Comparison of ENCODE assay signal across 9 cellular contexts in the genomic region with DNA sequence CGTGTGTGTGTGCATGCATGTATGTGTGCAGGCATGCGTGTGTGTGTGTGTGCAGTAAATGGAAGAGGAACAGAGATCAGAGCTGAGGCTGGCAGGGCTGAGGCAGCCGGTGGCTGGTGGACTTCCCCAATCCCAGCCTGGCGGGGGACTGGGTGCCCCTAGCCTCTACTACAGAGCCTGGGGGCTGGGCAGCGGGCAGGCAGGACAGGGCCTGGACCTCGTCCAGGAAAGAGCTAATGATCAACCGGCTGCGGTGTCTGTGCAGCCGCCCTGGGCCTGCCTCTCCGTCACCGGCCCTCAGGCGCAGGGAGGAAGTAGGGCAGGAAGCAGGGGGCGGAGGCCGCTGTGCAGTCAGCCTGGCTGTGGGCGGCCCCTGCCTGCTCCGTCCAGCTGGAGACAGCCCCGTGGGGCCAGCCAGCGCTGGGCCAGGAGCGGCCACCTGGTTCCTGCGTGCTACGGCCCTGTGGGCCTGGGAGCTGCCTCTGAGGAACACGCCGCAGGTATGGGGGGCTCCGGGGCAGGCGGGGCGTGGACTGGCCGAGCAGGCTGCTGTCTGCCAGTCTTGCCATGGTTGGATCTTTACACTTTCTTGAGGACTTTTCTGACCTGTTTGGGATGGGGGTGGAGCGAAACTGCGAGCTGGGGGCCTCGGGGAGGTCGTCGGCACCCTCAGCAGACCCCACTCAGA. TPM values are rescaled to one million over a fixed set of nuclear protein-coding genes. Genes with fewer than 3 reads are reported as not detected.
DNase-seq lines count a peak whose midpoint lies in the region; ATAC-seq, FAIRE-seq and TF ChIP-seq lines count a peak whose summit lies in the region.
"Had no signal": no experiment of that assay in that cellular context is flagged by ENCODE, and none has a peak within 500 bp of the region (broad histone marks: within the 10 kb centered on the region; RNA-seq: fewer than 3 reads in every experiment).

Gene SH3TC1, plus strand, starts transcription at position 385 of the 688 bp plus-strand sequence. CDS start 5,905 bp downstream, outside the sequence.

- H3K79me1 ChIP-seq in H1 (ENCODE audit: low read depth, low read length) = no peaks in the 10 kb centered on the region

- no peak for TF ChIP-seq RAD21 in H1 (IDR thresholded peaks at IDR 0.05 in 1 of 2, conservative IDR thresholded peaks at IDR 0.05 in 1 of 2; ENCODE audit: low read depth in 2 of 2, low read length in 2 of 2)

- H3K27me3 ChIP-seq in H1 (replicated peaks in 1 of 4; ENCODE audit: control insufficient read depth in 3 of 4, extremely low read depth in 1 of 4, insufficient read depth in 3 of 4, low read length in 3 of 4) = no peaks in the 10 kb centered on the region

- no peak for TF ChIP-seq POLR2A in H1 (IDR thresholded peaks at IDR 0.05; ENCODE audit: control extremely low read depth in 1 of 2, low read depth in 2 of 2, low read length in 2 of 2)

- H2AFZ ChIP-seq in H1 (ENCODE audit: low read length) = no peak within 1 kb of the TSS

- H3K9me3 ChIP-seq in H1 (ENCODE audit: insufficient read depth in 2 of 2, low read depth in 1 of 2, low read length in 1 of 2) = no peaks in the 10 kb centered on the region

- TF ChIP-seq EP300 in H1 (IDR thresholded peaks at IDR 0.05; ENCODE audit: borderline replicate concordance in 1 of 2, low read depth in 2 of 2, low read length in 2 of 2) = no peak

- H3K23ac ChIP-seq in H1 (ENCODE audit: insufficient read length) = no peak within 1 kb of the TSS

- peaks cover 37% of the 10 kb centered on the region for H3K4me1 Mint-ChIP-seq in activated CD4-positive, alpha-beta memory T cell treated with anti-CD3 and anti-CD28 coated beads, Interleukin-2, amount 10 ng/mL, durations not matched to agents 7 days and 5 days
- peaks cover 61% of the 10 kb centered on the region for H3K4me1 Mint-ChIP-seq in mesothelial cell of epicardium

- no peak within 1 kb of the TSS; the same call in 1 of the 2 replicates for H2BK5ac ChIP-seq in H1 (ENCODE audit: low read depth, low read length)

- no peak within 1 kb of the TSS for H3K9ac ChIP-seq in H1 (replicated peaks in 1 of 4; ENCODE audit: extremely low read depth in 1 of 4, low read depth in 3 of 4, low read length in 3 of 4)

- POLR2A ChIA-PET in activated CD4-positive, alpha-beta memory T cell treated with anti-CD3 and anti-CD28 coated beads, Interleukin-2, amount 10 ng/mL, durations not matched to agents 7 days and 5 days (lab: Charles Lee) = interaction anchor here (0.8 to 2.4 kb wide), 9 partner anchors 9 to 241 kb away, joined by 3 to 12 read pairs (median 4); partner anchors contain the start of genes ABLIM2, ACOX3 and TRMT44
- POLR2A ChIA-PET in H1 (lab: Charles Lee; ENCODE audit: partially characterized antibody) = no interaction called here

- H4K91ac ChIP-seq in H1 (replicated peaks; ENCODE audit: insufficient read length, low read length) = peak within 1 kb of the TSS; percentile 79

- peak within 1 kb of the TSS; percentile 85 for H3K4me3 Mint-ChIP-seq in activated CD4-positive, alpha-beta memory T cell treated with anti-CD3 and anti-CD28 coated beads, Interleukin-2, amount 10 ng/mL, durations not matched to agents 7 days and 5 days
- H3K4me3 Mint-ChIP-seq in mesothelial cell of epicardium = peak within 1 kb of the TSS; percentile 56

- H3K27ac ChIP-seq in H1 (ENCODE audit: low read depth, low read length) = no peak within 1 kb of the TSS

- WGBS in H1 (ENCODE audit: extremely low coverage in 1 of 2, insufficient coverage in 1 of 2, insufficient read length in 1 of 2, insufficient replicate concordance in 2 of 2, low coverage in 1 of 2, low lambda C conversion rate in 2 of 2, missing lambda C conversion rate in 1 of 2), 2 experiments = 91% methylated on average over 27 of the region's 32 CpGs; no CpG with 5 or more reads in 1 of the 2 experiments

- H3K4ac ChIP-seq in H1 (replicated peaks; ENCODE audit: insufficient read length, low read depth, low read length) = peak within 1 kb of the TSS; percentile 89

- ATAC-seq in HG02852 (IDR thresholded peaks at IDR 0.05; ENCODE audit: unreplicated experiment) = peak; percentile 75

- no peak within 1 kb of the TSS for H3K56ac ChIP-seq in H1 (replicated peaks; ENCODE audit: insufficient read length, low read depth, low read length)

- peak within 1 kb of the TSS; percentile 57 for H4K8ac ChIP-seq in H1 (ENCODE audit: extremely low read depth, insufficient read depth, low read length)

- no peaks in the 10 kb centered on the region for H3K9me3 Mint-ChIP-seq in activated CD4-positive, alpha-beta memory T cell treated with anti-CD3 and anti-CD28 coated beads, Interleukin-2, amount 10 ng/mL, durations not matched to agents 7 days and 5 days
- no peaks in the 10 kb centered on the region for H3K9me3 Mint-ChIP-seq in mesothelial cell of epicardium

- H3K4me2 ChIP-seq in H1 (ENCODE audit: insufficient read depth in 1 of 2, low read depth in 2 of 2, low read length in 2 of 2) = no peak within 1 kb of the TSS

- no peak within 1 kb of the TSS for H2BK15ac ChIP-seq in H1 (ENCODE audit: low read length)

- CTCF ChIA-PET in activated CD4-positive, alpha-beta memory T cell treated with anti-CD3 and anti-CD28 coated beads, Interleukin-2, amount 10 ng/mL, durations not matched to agents 7 days and 5 days (lab: Charles Lee) = interaction anchor here (0.6 to 3.5 kb wide), 4 partner anchors 22 to 396 kb away, joined by 3 to 14 read pairs (median 4); no protein-coding TSS in a partner anchor
- CTCF ChIA-PET in H1 (lab: Charles Lee; ENCODE audit: partially characterized antibody) = interaction anchor here (0.6 to 3.9 kb wide), 7 partner anchors 8 to 126 kb away, joined by 3 to 21 read pairs (median 4); no protein-coding TSS in a partner anchor

- no peak for FAIRE-seq in H1 (lab: Jason Lieb, UNC)
- FAIRE-seq: G401.6 had no signal

- H3K4me1 ChIP-seq in H1 (replicated peaks in 1 of 4; ENCODE audit: control insufficient read depth in 3 of 4, insufficient read depth in 4 of 4, low read length in 3 of 4) = no peaks in the 10 kb centered on the region; a peak in 1 of 7 replicates

- peaks cover 0 to 3% of the 10 kb centered on the region in 2 experiments for H4K20me1 ChIP-seq in H1 (replicated peaks in 1 of 2; ENCODE audit: control insufficient read depth in 1 of 2, insufficient read depth in 2 of 2, low read length in 2 of 2)

- DNase-seq in NCI-H1436 (lab: John Stamatoyannopoulos, UW) = peak; percentile 3
- DNase-seq in NCI-H1436 treated with DMSO at 0.1 percent for 48 hours (lab: John Stamatoyannopoulos, UW) = no peak
- peak; percentile 68 for DNase-seq in NCI-H2196 treated with DMSO at 0.1 percent for 48 hours (lab: John Stamatoyannopoulos, UW; ENCODE audit: unreplicated experiment)
- DNase-seq in activated CD4-positive, alpha-beta memory T cell treated with anti-CD3 and anti-CD28 coated beads, Interleukin-2, amount 10 ng/mL, durations not matched to agents 7 days and 5 days = peak; percentile 77
- DNase-seq in H1 (ENCODE audit: low read depth in 1 of 2, low spot score in 2 of 2) = no peak
- peak; percentile 51 to 78 for DNase-seq in mesothelial cell of epicardium (ENCODE audit: low spot score in 2 of 2, unreplicated experiment in 2 of 2)
- DNase-seq in stimulated activated CD8-positive, alpha-beta memory T cell treated with anti-CD3 and anti-CD28 coated beads, Interleukin-4, amount 100 ng/mL, for 24 hours (ENCODE audit: low read depth) = peak; percentile 43

- no peaks in the 10 kb centered on the region for H3K27me3 Mint-ChIP-seq in activated CD4-positive, alpha-beta memory T cell treated with anti-CD3 and anti-CD28 coated beads, Interleukin-2, amount 10 ng/mL, durations not matched to agents 7 days and 5 days
- H3K27me3 Mint-ChIP-seq in mesothelial cell of epicardium (ENCODE audit: low read depth) = no peaks in the 10 kb centered on the region

- no peak within 1 kb of the TSS for H2BK120ac ChIP-seq in H1 (replicated peaks; ENCODE audit: low read depth, low read length)

- H2BK12ac ChIP-seq in H1 (ENCODE audit: low read depth, low read length) = no peak within 1 kb of the TSS; the same call in 1 of the 2 replicates

- TF ChIP-seq CTCF in H1 (IDR thresholded peaks at IDR 0.05; ENCODE audit: control extremely low read depth in 1 of 3, insufficient read depth in 1 of 3, low read depth in 1 of 3, low read length in 3 of 3) = no peak
- no peak for TF ChIP-seq CTCF in mesothelial cell of epicardium (IDR thresholded peaks at IDR 0.05; ENCODE audit: unreplicated experiment)

- H3K23me2 ChIP-seq in H1 (ENCODE audit: low read depth, low read length) = no peaks in the 10 kb centered on the region

- no peak within 1 kb of the TSS for H2AK5ac ChIP-seq in H1 (ENCODE audit: low read depth, low read length)

- no peaks in the 10 kb centered on the region for H3K36me3 Mint-ChIP-seq in activated CD4-positive, alpha-beta memory T cell treated with anti-CD3 and anti-CD28 coated beads, Interleukin-2, amount 10 ng/mL, durations not matched to agents 7 days and 5 days (ENCODE audit: low read depth)
- H3K36me3 Mint-ChIP-seq in mesothelial cell of epicardium = no peaks in the 10 kb centered on the region

- H3K4me3 ChIP-seq in H1 (ENCODE audit: extremely low read depth in 1 of 4, insufficient read depth in 2 of 4, low read depth in 3 of 4, low read length in 4 of 4) = no peak within 1 kb of the TSS

- H3K18ac ChIP-seq in H1 (ENCODE audit: extremely low read depth, low read length) = no peak within 1 kb of the TSS

- no peaks in the 10 kb centered on the region for H3K79me2 ChIP-seq in H1 (ENCODE audit: control insufficient read depth in 1 of 2, insufficient read depth in 2 of 2, low read length in 2 of 2)

- no peak within 1 kb of the TSS for H4K5ac ChIP-seq in H1 (ENCODE audit: insufficient read length, low read depth, low read length)

- peak within 1 kb of the TSS; percentile 78 for H3K27ac Mint-ChIP-seq in activated CD4-positive, alpha-beta memory T cell treated with anti-CD3 and anti-CD28 coated beads, Interleukin-2, amount 10 ng/mL, durations not matched to agents 7 days and 5 days
- peak within 1 kb of the TSS; percentile 95 for H3K27ac Mint-ChIP-seq in mesothelial cell of epicardium

- H3K36me3 ChIP-seq in H1 (ENCODE audit: control insufficient read depth in 2 of 4, insufficient read depth in 4 of 4, low read length in 3 of 4) = no peaks in the 10 kb centered on the region

- no peak within 1 kb of the TSS for H2BK20ac ChIP-seq in H1 (ENCODE audit: low read length)

- H3K14ac ChIP-seq in H1 (ENCODE audit: insufficient read length) = no peak within 1 kb of the TSS

RNA-seq across cellular contexts. Expression of gene SH3TC1, which starts in this region (rescaled TPM):
- total RNA-seq in activated CD4-positive, alpha-beta memory T cell treated with anti-CD3 and anti-CD28 coated beads, Interleukin-2, amount 10 ng/mL, durations not matched to agents 7 days and 5 days = 10 to 100 TPM; 16.8 to 19.5 TPM
- total RNA-seq in H1 (2021; fragmentation: NEBNext Ultra II Directional; extraction: Animal tissue kit (Norgen Biotek cat#: 25700)) = 0.29 TPM in 1 of 2 replicates, not detected in the other
- 0.13 and 0.15 TPM in 2 replicates for polyA plus RNA-seq in H1 (2011; rRNA removed)
- polyA plus RNA-seq in H1 (2011; cell fraction: cytosol; rRNA removed) = 0.14 TPM
- polyA plus RNA-seq in H1 (2011; cell fraction: nucleus; rRNA removed) = 0.29 TPM
- 0.08 to 0.36 TPM (median 0.14 TPM) in 4 replicates for polyA plus RNA-seq in H1 (2012, experiment 1 of 2)
- polyA plus RNA-seq in H1 (2012, experiment 2 of 2) = 0.22 TPM
- polyA plus RNA-seq in H1 (2013, experiment 1 of 2) = 0.16 TPM
- polyA plus RNA-seq in H1 (2013, experiment 2 of 2) = 0.07 TPM
- polyA minus RNA-seq in H1 (2011; rRNA and poly(A)+ RNA removed) = 0.13 and 0.71 TPM in 2 replicates
- not detected for polyA minus RNA-seq in H1 (2011; cell fraction: cytosol; rRNA and poly(A)+ RNA removed)
- polyA minus RNA-seq in H1 (2011; cell fraction: nucleus; rRNA and poly(A)+ RNA removed) = 0.30 TPM
- total RNA-seq in mesothelial cell of epicardium = 22.0 to 24.0 TPM (median 23.2 TPM) in 3 replicates

Comparison
In these comparisons a context has a peak if more than half of its experiments do, and no peak if none do; other contexts are left out.
1. RNA of gene SH3TC1 (total RNA-seq): 22.0 to 24.0 TPM in mesothelial cell of epicardium and 16.8 to 19.5 TPM in activated CD4-positive, alpha-beta memory T cell treated with anti-CD3 and anti-CD28 coated beads, Interleukin-2, amount 10 ng/mL, durations not matched to agents 7 days and 5 days; 0.29 TPM in H1; every median in the first group is over 10 times any median in the second.
2. DNase-seq: peak in NCI-H1436 (single experiment), NCI-H2196 treated with DMSO at 0.1 percent for 48 hours (single experiment), activated CD4-positive, alpha-beta memory T cell treated with anti-CD3 and anti-CD28 coated beads, Interleukin-2, amount 10 ng/mL, durations not matched to agents 7 days and 5 days (single experiment), mesothelial cell of epicardium (2 of 2) and stimulated activated CD8-positive, alpha-beta memory T cell treated with anti-CD3 and anti-CD28 coated beads, Interleukin-4, amount 100 ng/mL, for 24 hours (single experiment); none in NCI-H1436 treated with DMSO at 0.1 percent for 48 hours (single experiment) and H1 (0 of 2).